21 cellular contexts compared by ENCODE assay signal in the genomic region with DNA sequence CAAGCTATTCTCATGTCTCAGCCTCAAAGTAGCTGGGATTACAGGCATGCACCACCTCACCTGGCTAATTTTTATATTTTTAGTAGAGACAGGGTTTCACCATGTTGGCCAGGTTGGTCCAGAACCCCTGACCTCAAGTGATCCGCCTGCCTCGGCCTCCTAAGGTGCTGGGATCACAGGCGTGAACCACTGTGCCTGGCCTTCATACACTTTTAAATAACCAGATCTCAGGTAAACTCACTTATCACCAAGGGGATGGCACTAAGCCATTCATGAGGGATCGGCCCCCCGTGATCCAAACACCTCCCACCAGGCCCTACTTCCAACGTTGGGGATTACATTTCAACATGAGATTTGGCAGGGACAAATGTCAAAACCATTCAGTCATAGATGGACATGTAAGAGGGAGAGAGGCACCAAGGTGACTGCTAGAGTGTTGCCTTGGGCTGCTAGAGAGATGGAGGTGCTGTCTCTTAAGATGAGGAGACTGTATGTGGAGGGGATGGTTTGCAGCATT.
"Had no signal": no experiment of that assay in that cellular context is flagged by ENCODE, and none has a peak within 500 bp of the region (broad histone marks: within the 10 kb centered on the region; RNA-seq: fewer than 3 reads in every experiment).

No MANE protein-coding gene starts in this region.

- H3K9me3 Mint-ChIP-seq: activated B cell treated with CpG ODN at 0.5 μM for 24 hours; natural killer cell; stimulated activated memory B cell treated with anti-CD40 and anti-IgM and Interleukin-4, amounts not matched to agents 10 μg/mL and 1 μg/mL and 100 μg/mL, for 72 hours; stimulated activated naive CD8-positive, alpha-beta T cell treated with anti-CD3 and anti-CD28 coated beads, Interleukin-15, amount 100 ng/mL, for 72 hours; T-helper 2 cell treated with Interferon-gamma antibody and Interleukin-4, amounts not matched to agents 5 μg/mL and 100 μg/mL, for 36 hours had no signal

- ATAC-seq: foreskin keratinocyte; heart left ventricle; left lung; lower lobe of right lung; natural killer cell; right cardiac atrium; SK-N-SH treated with all-trans-retinoic acid at 6 μM for 48 hours; stimulated activated memory B cell treated with anti-CD40 and anti-IgM and Interleukin-4, amounts not matched to agents 10 μg/mL and 1 μg/mL and 100 μg/mL, for 72 hours; stimulated activated naive CD8-positive, alpha-beta T cell treated with anti-CD3 and anti-CD28 coated beads, Interleukin-15, amount 100 ng/mL, for 72 hours had no signal

- H3K9me3 ChIP-seq: esophagus muscularis mucosa, heart left ventricle, left lung, lower lobe of right lung, upper lobe of left lung had no signal

- H3K27me3 Mint-ChIP-seq: stimulated activated memory B cell treated with anti-CD40 and anti-IgM and Interleukin-4, amounts not matched to agents 10 μg/mL and 1 μg/mL and 100 μg/mL, for 72 hours had no signal

- H3K4me3 Mint-ChIP-seq: activated B cell treated with CpG ODN at 0.5 μM for 24 hours; natural killer cell; stimulated activated memory B cell treated with anti-CD40 and anti-IgM and Interleukin-4, amounts not matched to agents 10 μg/mL and 1 μg/mL and 100 μg/mL, for 72 hours; stimulated activated naive CD8-positive, alpha-beta T cell treated with anti-CD3 and anti-CD28 coated beads, Interleukin-15, amount 100 ng/mL, for 72 hours; T-helper 2 cell treated with Interferon-gamma antibody and Interleukin-4, amounts not matched to agents 5 μg/mL and 100 μg/mL, for 36 hours had no signal

- H3K4me1 ChIP-seq: esophagus muscularis mucosa, foreskin keratinocyte had no signal

- H3K27ac ChIP-seq: brain microvascular endothelial cell, esophagus muscularis mucosa, foreskin keratinocyte, heart left ventricle, left lung, lower lobe of right lung, upper lobe of left lung had no signal

- H3K4me3 ChIP-seq: esophagus muscularis mucosa, heart left ventricle, left lung, lower lobe of right lung, upper lobe of left lung had no signal

- H3K27me3 ChIP-seq: brain microvascular endothelial cell, esophagus muscularis mucosa, heart left ventricle, left lung, upper lobe of left lung had no signal

- H3K36me3 ChIP-seq: brain microvascular endothelial cell, esophagus muscularis mucosa, heart left ventricle, left lung, lower lobe of right lung, upper lobe of left lung had no signal

- H3K27ac Mint-ChIP-seq: activated B cell treated with CpG ODN at 0.5 μM for 24 hours; natural killer cell; stimulated activated memory B cell treated with anti-CD40 and anti-IgM and Interleukin-4, amounts not matched to agents 10 μg/mL and 1 μg/mL and 100 μg/mL, for 72 hours; T-helper 2 cell treated with Interferon-gamma antibody and Interleukin-4, amounts not matched to agents 5 μg/mL and 100 μg/mL, for 36 hours had no signal

- DNase-seq: activated B cell treated with CpG ODN at 0.5 μM for 24 hours; activated gamma-delta T cell treated with Interleukin-2 at 50 U/mL for 16 hours; activated naive CD4-positive, alpha-beta T cell treated with anti-CD3 and anti-CD28 coated beads, Interleukin-2, amount 50 U/mL, for 16 hours; amniotic stem cell; brain microvascular endothelial cell; foreskin keratinocyte; kidney glomerular epithelial cell; lower lobe of right lung; mesenchymal stem cell; natural killer cell; right cardiac atrium; stimulated activated CD4-positive, alpha-beta T cell treated with anti-CD3 and anti-CD28 coated beads, Interleukin-4, amount 100 ng/mL, for 1 hour; substantia nigra had no signal

- H3K36me3 Mint-ChIP-seq: natural killer cell; stimulated activated memory B cell treated with anti-CD40 and anti-IgM and Interleukin-4, amounts not matched to agents 10 μg/mL and 1 μg/mL and 100 μg/mL, for 72 hours had no signal
